In genomic region chr5:27403248-27403882, GRCh38 we compare ENCODE assay signal across 16 cellular contexts.
DNase-seq lines count a peak whose midpoint lies in the region; ATAC-seq and TF ChIP-seq lines count a peak whose summit lies in the region.
"Had no signal": no experiment of that assay in that cellular context is flagged by ENCODE, and none has a peak within 500 bp of the region (broad histone marks: within the 10 kb centered on the region; RNA-seq: fewer than 3 reads in every experiment).

No MANE protein-coding gene starts in this region.

- H3K4me3 Mint-ChIP-seq in neural progenitor cell: no peak overlapping the region
- H3K4me3 Mint-ChIP-seq: CD8-positive, alpha-beta T cell; naive B cell had no signal

- H3K9me2 ChIP-seq in MM.1S (replicated peaks; ENCODE audit: insufficient read depth, low read length): no peaks in the 10 kb centered on the region

- H3K4me3 ChIP-seq in GM06990 (replicated peaks; ENCODE audit: low read depth, low read length) (peak overlapping the region; percentile 38), MM.1S (ENCODE audit: low read length) (peak overlapping the region; percentile 29; the same call in 1 of the 2 replicates), adipocyte (ENCODE audit: low read length) (peak overlapping the region; percentile 69), neural progenitor cell (no peak overlapping the region)
- H3K4me3 ChIP-seq: gastrocnemius medialis, suprapubic skin had no signal

- no peak for TF ChIP-seq CTCF in GM06990 (IDR thresholded peaks at IDR 0.05; ENCODE audit: insufficient read depth, low read length, poor library complexity, severe bottlenecking)
- no peak for TF ChIP-seq CTCF in MM.1S (IDR thresholded peaks at IDR 0.05; ENCODE audit: low read length)
- no peak for TF ChIP-seq CTCF in neural progenitor cell (IDR thresholded peaks at IDR 0.05)

- peaks cover 2% of the 10 kb centered on the region for H3K9me3 Mint-ChIP-seq in neural progenitor cell

- no peaks in the 10 kb centered on the region for H3K27me3 Mint-ChIP-seq in neural progenitor cell (ENCODE audit: insufficient read depth, low read depth)
- H3K27me3 Mint-ChIP-seq: naive B cell had no signal

- H3K27ac ChIP-seq in MM.1S (ENCODE audit: low read length) (no peak overlapping the region), neural progenitor cell (no peak overlapping the region)
- H3K27ac ChIP-seq: gastrocnemius medialis, suprapubic skin had no signal

- no peak for ATAC-seq in left cardiac atrium
- ATAC-seq in HG02840 (IDR thresholded peaks at IDR 0.05; ENCODE audit: low FRiP score, unreplicated experiment): no peak
- ATAC-seq: CD8-positive, alpha-beta T cell; gastrocnemius medialis; sciatic nerve had no signal

- H3F3A ChIP-seq in MM.1S (ENCODE audit: insufficient read depth, low read length) (no peaks in the 10 kb centered on the region), neural progenitor cell (ENCODE audit: low read depth) (no peaks in the 10 kb centered on the region)

- no peaks in the 10 kb centered on the region for H3K79me2 ChIP-seq in MM.1S (ENCODE audit: low read length)
- H3K79me2 ChIP-seq in neural progenitor cell (ENCODE audit: low read depth): no peaks in the 10 kb centered on the region

- H3K4me2 ChIP-seq in MM.1S (ENCODE audit: low read depth, low read length): peak overlapping the region; percentile 51
- no peak overlapping the region for H3K4me2 ChIP-seq in neural progenitor cell

- H3K9ac ChIP-seq in MM.1S (ENCODE audit: low read length) (no peak overlapping the region), adipocyte (ENCODE audit: low read length) (no peak overlapping the region), neural progenitor cell (no peak overlapping the region)

- H4K20me1 ChIP-seq in MM.1S (ENCODE audit: insufficient read depth, low read length) (no peaks in the 10 kb centered on the region), neural progenitor cell (ENCODE audit: low read depth) (no peaks in the 10 kb centered on the region)

- H3K4me1 ChIP-seq in MM.1S (ENCODE audit: low read length) (no peaks in the 10 kb centered on the region), adipocyte (ENCODE audit: control insufficient read depth, insufficient read depth, low read length) (no peaks in the 10 kb centered on the region), neural progenitor cell (no peaks in the 10 kb centered on the region)
- H3K4me1 ChIP-seq: gastrocnemius medialis, suprapubic skin had no signal

- no peaks in the 10 kb centered on the region for H3K4me1 Mint-ChIP-seq in neural progenitor cell
- H3K4me1 Mint-ChIP-seq: naive B cell had no signal

- H3K36me3 ChIP-seq in GM06990 (ENCODE audit: control insufficient read depth, insufficient read depth, low read length) (no peaks in the 10 kb centered on the region), MM.1S (replicated peaks; ENCODE audit: insufficient read depth, low read length) (no peaks in the 10 kb centered on the region), adipocyte (ENCODE audit: control insufficient read depth, insufficient read depth, low read length, severe bottlenecking) (no peaks in the 10 kb centered on the region), neural progenitor cell (no peaks in the 10 kb centered on the region)
- H3K36me3 ChIP-seq: gastrocnemius medialis, suprapubic skin had no signal

- intact Hi-C loops in left cardiac atrium (cut with DNase I): no loop called here

- H3K36me3 Mint-ChIP-seq in neural progenitor cell: no peaks in the 10 kb centered on the region
- H3K36me3 Mint-ChIP-seq: CD8-positive, alpha-beta T cell; naive B cell had no signal

- no peak for DNase-seq in GM06990 (ENCODE audit: extremely low read depth, insufficient read length)
- DNase-seq in MM.1S: peak; percentile 20
- peak; percentile 3 for DNase-seq in adipocyte (ENCODE audit: low read depth)
- no peak for DNase-seq in neural progenitor cell (ENCODE audit: low spot score)
- no peak for DNase-seq in NCI-H1417 (lab: John Stamatoyannopoulos, UW)
- DNase-seq in left cardiac atrium: no peak
- DNase-seq: activated CD4-positive, alpha-beta T cell treated with anti-CD3 and anti-CD28 coated beads for 48 hours; CD8-positive, alpha-beta T cell; gastrocnemius medialis; kidney; MV-4-11; naive B cell; NCI-H524 had no signal

- H2AFZ ChIP-seq in MM.1S (ENCODE audit: low read length) (no peak overlapping the region), neural progenitor cell (replicated peaks) (peak overlapping the region; percentile 80)

- H3K9me3 ChIP-seq in MM.1S (replicated peaks; ENCODE audit: insufficient read depth, low read length) (no peaks in the 10 kb centered on the region), adipocyte (ENCODE audit: control insufficient read depth, low read length) (no peaks in the 10 kb centered on the region), neural progenitor cell (ENCODE audit: low read depth) (no peaks in the 10 kb centered on the region)
- H3K9me3 ChIP-seq: gastrocnemius medialis, suprapubic skin had no signal

- H3K27me3 ChIP-seq in GM06990 (replicated peaks; ENCODE audit: control insufficient read depth, insufficient read depth, low read length): no peaks in the 10 kb centered on the region
- no peaks in the 10 kb centered on the region for H3K27me3 ChIP-seq in MM.1S (replicated peaks; ENCODE audit: insufficient read depth, low read length)
- no peaks in the 10 kb centered on the region for H3K27me3 ChIP-seq in adipocyte (replicated peaks; ENCODE audit: control insufficient read depth, insufficient read depth, low read length)
- H3K27me3 ChIP-seq in neural progenitor cell: no peaks in the 10 kb centered on the region
- H3K27me3 ChIP-seq: gastrocnemius medialis, suprapubic skin had no signal

- no peak overlapping the region for H3K27ac Mint-ChIP-seq in neural progenitor cell
- H3K27ac Mint-ChIP-seq: CD8-positive, alpha-beta T cell; naive B cell had no signal

Comparison
In these comparisons a context has a peak if more than half of its experiments do, and no peak if none do; other contexts are left out.
1. DNase-seq: peak in MM.1S (single experiment) and adipocyte (single experiment); none in GM06990 (single experiment), neural progenitor cell (single experiment), NCI-H1417 (0 of 3) and left cardiac atrium (single experiment).